In the genomic region with DNA sequence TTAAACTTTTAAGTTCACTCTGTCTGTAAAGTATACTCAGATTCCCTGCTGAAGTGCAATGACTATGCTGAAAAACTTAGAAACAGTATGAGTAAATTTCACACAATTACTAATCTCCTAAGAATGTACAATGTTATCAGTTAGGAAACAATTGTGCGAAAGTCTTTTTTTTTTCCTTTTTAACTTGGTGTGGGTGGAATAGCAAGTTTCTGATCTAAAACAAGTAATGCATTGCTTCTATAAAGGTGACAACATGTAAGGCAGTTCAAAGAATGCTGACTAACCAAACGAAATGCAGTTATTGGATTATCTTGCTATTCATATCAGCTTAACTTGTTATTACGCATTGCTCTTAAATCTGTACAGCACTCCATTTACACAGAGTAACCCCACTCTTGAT, we compare ENCODE assay signal across 12 cellular contexts. TPM values are rescaled to one million over a fixed set of nuclear protein-coding genes. Genes with fewer than 3 reads are reported as not detected.
A peak's percentile ranks its signal among the peaks of the same experiment; 100 is the strongest.
DNase-seq lines count a peak whose midpoint lies in the region; ATAC-seq and TF ChIP-seq lines count a peak whose summit lies in the region.
"Had no signal": no experiment of that assay in that cellular context is flagged by ENCODE, and none has a peak within 500 bp of the region (broad histone marks: within the 10 kb centered on the region; RNA-seq: fewer than 3 reads in every experiment).

No MANE protein-coding gene starts in this region.

- CTCF ChIA-PET in PC-3 (lab: Charles Lee) = no interaction called here

- no peaks in the 10 kb centered on the region for H3F3A ChIP-seq in PC-3 (ENCODE audit: low read length, unreplicated experiment)
- no peaks in the 10 kb centered on the region for H3F3A ChIP-seq in GM23338 (replicated peaks; ENCODE audit: low read depth)

- H3K27me3 Mint-ChIP-seq in endothelial cell (ENCODE audit: unreplicated experiment) (no peaks in the 10 kb centered on the region), GM23338 (ENCODE audit: insufficient read depth, low read depth, poor library complexity) (no peaks in the 10 kb centered on the region)
- H3K27me3 Mint-ChIP-seq: memory B cell had no signal

- ATAC-seq in PC-3 (no peak), GM23338 (no peak)

- H3K9me3 Mint-ChIP-seq in endothelial cell (ENCODE audit: unreplicated experiment) = no peaks in the 10 kb centered on the region
- no peaks in the 10 kb centered on the region for H3K9me3 Mint-ChIP-seq in GM23338

- H3K4me3 Mint-ChIP-seq in endothelial cell (ENCODE audit: unreplicated experiment) (no peak overlapping the region), GM23338 (no peak overlapping the region)
- H3K4me3 Mint-ChIP-seq: memory B cell had no signal

- peak; percentile 13 for DNase-seq in GM06990 (ENCODE audit: extremely low read depth, insufficient read length)
- DNase-seq in PC-3 = peak; percentile 16
- no peak for DNase-seq in endothelial cell (ENCODE audit: low spot score)
- peak; percentile 81 for DNase-seq in retinal pigment epithelial cell (ENCODE audit: low read depth)
- DNase-seq in NCI-H2196 (lab: John Stamatoyannopoulos, UW; ENCODE audit: unreplicated experiment) = no peak
- no peak for DNase-seq in NCI-H526 treated with DMSO at 0.1 percent for 48 hours (lab: John Stamatoyannopoulos, UW)
- no peak for DNase-seq in GM23338 (ENCODE audit: low spot score)
- DNase-seq: foreskin melanocyte; KG1; stimulated activated CD4-positive, alpha-beta T cell treated with anti-CD3 and anti-CD28 coated beads, Interleukin-12 subunit alpha, Interleukin-12 subunit beta, amount 100 ng/mL, for 4 hours had no signal

- POLR2A ChIA-PET in PC-3 (lab: Charles Lee; ENCODE audit: unreplicated experiment) = no interaction called here

- H3K4me1 Mint-ChIP-seq in endothelial cell (ENCODE audit: unreplicated experiment) (no peaks in the 10 kb centered on the region), GM23338 (peaks cover 12% of the 10 kb centered on the region)
- H3K4me1 Mint-ChIP-seq: memory B cell had no signal

- peak overlapping the region; percentile 48 for H3K27ac Mint-ChIP-seq in endothelial cell (ENCODE audit: unreplicated experiment)
- H3K27ac Mint-ChIP-seq in GM23338 = no peak overlapping the region

- H3K27me3 ChIP-seq in GM06990 (replicated peaks; ENCODE audit: control insufficient read depth, insufficient read depth, low read length) (no peaks in the 10 kb centered on the region), PC-3 (ENCODE audit: low read length) (no peaks in the 10 kb centered on the region), GM23338 (ENCODE audit: insufficient read depth) (no peaks in the 10 kb centered on the region)

- H3K9me3 ChIP-seq in PC-3 (ENCODE audit: low read length) = no peaks in the 10 kb centered on the region

- H3K4me1 ChIP-seq in PC-3 (ENCODE audit: insufficient read depth, low read length) (peaks cover 4% of the 10 kb centered on the region; the same call in 1 of the 2 replicates), GM23338 (ENCODE audit: insufficient read depth) (peaks cover 5% of the 10 kb centered on the region)

- H3K9me2 ChIP-seq in PC-3 (replicated peaks; ENCODE audit: low read length) = no peaks in the 10 kb centered on the region
- no peaks in the 10 kb centered on the region for H3K9me2 ChIP-seq in GM23338 (ENCODE audit: insufficient read depth)

- no peak overlapping the region for H3K27ac ChIP-seq in PC-3 (ENCODE audit: low read length)
- no peak overlapping the region for H3K27ac ChIP-seq in GM23338 (ENCODE audit: low read depth)

- H2AFZ ChIP-seq in PC-3 (ENCODE audit: low read length) = no peak overlapping the region
- no peak overlapping the region for H2AFZ ChIP-seq in GM23338

- H3K4me2 ChIP-seq in PC-3 (ENCODE audit: low read length) (no peak overlapping the region), GM23338 (no peak overlapping the region)

- BruUV-seq in PC-3 (replicated peaks; lab: Mats Ljungman, UMichigan) = no TSS peak

- H4K20me1 ChIP-seq in PC-3 (ENCODE audit: low read length) = no peaks in the 10 kb centered on the region
- H4K20me1 ChIP-seq in GM23338 (replicated peaks; ENCODE audit: insufficient read depth) = no peaks in the 10 kb centered on the region

- no peak overlapping the region for H3K9ac ChIP-seq in PC-3 (ENCODE audit: low read length)

- H3K36me3 ChIP-seq in GM06990 (ENCODE audit: control insufficient read depth, insufficient read depth, low read length) (peaks cover 2% of the 10 kb centered on the region), PC-3 (ENCODE audit: low read depth, low read length) (peaks cover 6% of the 10 kb centered on the region; the same call in 1 of the 2 replicates), GM23338 (ENCODE audit: insufficient read depth) (no peaks in the 10 kb centered on the region)

- TF ChIP-seq CTCF in GM06990 (IDR thresholded peaks at IDR 0.05; ENCODE audit: insufficient read depth, low read length, poor library complexity, severe bottlenecking) (no peak), PC-3 (conservative IDR thresholded peaks at IDR 0.05; ENCODE audit: low read depth, low read length) (no peak), endothelial cell (IDR thresholded peaks at IDR 0.05; ENCODE audit: unreplicated experiment) (no peak), retinal pigment epithelial cell (conservative IDR thresholded peaks at IDR 0.05; ENCODE audit: low read depth, low read length) (no peak), GM23338 (conservative IDR thresholded peaks at IDR 0.05; ENCODE audit: low read depth in 2 of 2) (no peak)

- H3K4me3 ChIP-seq in GM06990 (replicated peaks; ENCODE audit: low read depth, low read length) = no peak overlapping the region
- no peak overlapping the region for H3K4me3 ChIP-seq in PC-3 (ENCODE audit: low read length)
- no peak overlapping the region for H3K4me3 ChIP-seq in retinal pigment epithelial cell (ENCODE audit: low read length)
- no peak overlapping the region for H3K4me3 ChIP-seq in GM23338

- intact Hi-C loops in PC-3 (cut with micrococcal nuclease) = no loop called here

- no peaks in the 10 kb centered on the region for H3K79me2 ChIP-seq in PC-3 (ENCODE audit: low read length)
- H3K79me2 ChIP-seq in GM23338 (replicated peaks; ENCODE audit: insufficient read depth) = 0 out of 2 replicates have a peak, but pooled peaks cover 4% of the 10 kb centered on the region

- peaks cover 7% of the 10 kb centered on the region for H3K36me3 Mint-ChIP-seq in endothelial cell (ENCODE audit: low read depth, unreplicated experiment)
- H3K36me3 Mint-ChIP-seq in GM23338 (ENCODE audit: low read depth) = no peaks in the 10 kb centered on the region; the same call in 2 of the 3 replicates

TF ChIP-seq in GM23338, 12 proteins besides CTCF, POLR2A, EP300 and RAD21:
- no peak for TF ChIP-seq ZNF114 (CRISPR knock-in tag; IDR thresholded peaks at IDR 0.05)

RNA-seq across cellular contexts. Expression of gene SLC12A8, which starts 19.3 kb away (rescaled TPM):
- total RNA-seq in PC-3 (2014; rRNA removed) (11.0 and 11.7 TPM in 2 replicates), endothelial cell (ENCODE audit: unreplicated experiment) (0.54 TPM)
- total RNA-seq in GM23338 (2014; rRNA removed; shearing (Covaris generic)) = 10.1 and 15.9 TPM in 2 replicates
- 4.6 and 6.9 TPM in 2 replicates for polyA plus RNA-seq in GM23338 (2016; fragmentation: Nextera tagmentation; extraction: Ambion mirVana)
- total RNA-seq: G401 had no signal

Comparison
In these comparisons a context has a peak if more than half of its experiments do, and no peak if none do; other contexts are left out.
1. DNase-seq: peak in GM06990 (single experiment), PC-3 (single experiment) and retinal pigment epithelial cell (single experiment); none in endothelial cell (single experiment), NCI-H2196 (single experiment), NCI-H526 treated with DMSO at 0.1 percent for 48 hours (single experiment) and GM23338 (single experiment).